In the genomic region with DNA sequence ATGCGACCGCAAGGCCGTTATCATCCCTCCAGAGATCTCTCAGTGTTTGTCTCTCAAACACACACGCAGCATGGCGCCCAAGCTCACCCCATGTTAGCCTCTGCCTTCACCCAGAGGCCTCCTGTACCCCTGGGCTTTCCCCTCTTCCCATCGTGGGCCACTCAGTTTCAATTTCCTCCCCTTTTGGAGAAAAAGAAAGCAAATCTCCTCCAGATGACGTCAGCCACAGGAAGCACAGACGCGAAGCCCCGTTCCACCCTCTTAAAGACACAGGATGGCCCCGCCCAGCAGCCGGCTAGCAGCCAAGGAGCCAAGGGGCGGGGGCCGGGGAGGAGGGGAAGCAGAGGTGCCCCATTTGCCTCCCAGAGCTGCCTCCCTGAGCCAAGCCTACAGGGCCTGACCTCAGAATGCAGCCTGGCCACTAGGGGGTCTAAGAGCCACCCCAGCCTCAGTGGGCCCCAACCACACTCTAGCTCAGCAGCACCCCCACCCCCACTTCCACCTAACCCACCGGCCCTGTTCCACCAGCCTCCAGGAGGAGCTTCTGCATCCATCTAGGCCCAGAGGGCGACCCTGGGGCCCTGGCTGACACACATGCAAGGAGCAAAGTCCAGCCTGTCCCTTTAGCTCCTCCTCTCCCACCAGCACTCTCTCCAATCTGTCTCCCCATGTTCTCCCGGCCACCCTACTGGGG, we compare ENCODE assay signal across 1 cellular context.
TF ChIP-seq lines count a peak whose summit lies in the region.

No MANE protein-coding gene starts in this region.

TF ChIP-seq in K562, 482 proteins besides CTCF, POLR2A, EP300 and RAD21 (continued from another document and continues in another):
- TF ChIP-seq, protein P1, sequence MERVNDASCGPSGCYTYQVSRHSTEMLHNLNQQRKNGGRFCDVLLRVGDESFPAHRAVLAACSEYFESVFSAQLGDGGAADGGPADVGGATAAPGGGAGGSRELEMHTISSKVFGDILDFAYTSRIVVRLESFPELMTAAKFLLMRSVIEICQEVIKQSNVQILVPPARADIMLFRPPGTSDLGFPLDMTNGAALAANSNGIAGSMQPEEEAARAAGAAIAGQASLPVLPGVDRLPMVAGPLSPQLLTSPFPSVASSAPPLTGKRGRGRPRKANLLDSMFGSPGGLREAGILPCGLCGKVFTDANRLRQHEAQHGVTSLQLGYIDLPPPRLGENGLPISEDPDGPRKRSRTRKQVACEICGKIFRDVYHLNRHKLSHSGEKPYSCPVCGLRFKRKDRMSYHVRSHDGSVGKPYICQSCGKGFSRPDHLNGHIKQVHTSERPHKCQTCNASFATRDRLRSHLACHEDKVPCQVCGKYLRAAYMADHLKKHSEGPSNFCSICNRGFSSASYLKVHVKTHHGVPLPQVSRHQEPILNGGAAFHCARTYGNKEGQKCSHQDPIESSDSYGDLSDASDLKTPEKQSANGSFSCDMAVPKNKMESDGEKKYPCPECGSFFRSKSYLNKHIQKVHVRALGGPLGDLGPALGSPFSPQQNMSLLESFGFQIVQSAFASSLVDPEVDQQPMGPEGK (CRISPR knock-in tag; IDR thresholded peaks at IDR 0.05; ENCODE audit: borderline replicate concordance): no peak
- TF ChIP-seq CREBBP (IDR thresholded peaks at IDR 0.05; ENCODE audit: low read depth, low read length) (no peak), ZNF140 (CRISPR knock-in tag; IDR thresholded peaks at IDR 0.05) (no peak), ZEB2 (IDR thresholded peaks at IDR 0.05) (peak; percentile 42; the same call in 1 of the 2 replicates), EGR1 (conservative IDR thresholded peaks at IDR 0.05) (0 out of 2 replicates have a peak, but pooled peaks have one; percentile 10), FOXP1 (CRISPR knock-in tag; IDR thresholded peaks at IDR 0.05) (peak; percentile 43; the same call in 1 of the 2 replicates), SMARCE1 (IDR thresholded peaks at IDR 0.05) (peak; percentile 56; the same call in 1 of the 2 replicates), TSC22D4 (tag; IDR thresholded peaks at IDR 0.05) (no peak), MEIS2 (IDR thresholded peaks at IDR 0.05; ENCODE audit: partially characterized antibody) (peak; percentile 4), ZNF12 (CRISPR knock-in tag; IDR thresholded peaks at IDR 0.05) (no peak), CBX2 (IDR thresholded peaks at IDR 0.05; ENCODE audit: insufficient read depth, low read length, poor library complexity, severe bottlenecking) (no peak), ZNF217 (CRISPR knock-in tag; IDR thresholded peaks at IDR 0.05) (no peak), RCOR1 (IDR thresholded peaks at IDR 0.05; ENCODE audit: borderline replicate concordance in 1 of 2, low read depth in 2 of 2, low read length in 2 of 2) (0 out of 4 replicates have a peak, but pooled peaks of 1 of the 2 experiments have one; percentile 5), ZNF589 (CRISPR knock-in tag; IDR thresholded peaks at IDR 0.05; ENCODE audit: low read depth) (peak; percentile 20; the same call in 1 of the 2 replicates), PCBP2 (IDR thresholded peaks at IDR 0.05; ENCODE audit: low read depth, low read length, poor library complexity, severe bottlenecking) (no peak), PRPF4 (IDR thresholded peaks at IDR 0.05; ENCODE audit: insufficient read depth, low read depth, low read length, poor library complexity, severe bottlenecking) (no peak), PHB (CRISPR knock-in tag; IDR thresholded peaks at IDR 0.05) (no peak), MTA2 (IDR thresholded peaks at IDR 0.05; ENCODE audit: low read depth) (0 out of 2 replicates have a peak, but pooled peaks have one; percentile 15), KDM1A (IDR thresholded peaks at IDR 0.05) (peak; percentile 10 to 17; a peak in 2 of 4 replicates), NFATC3 (IDR thresholded peaks at IDR 0.05) (no peak), TBP (optimal IDR thresholded peaks at IDR 0.05; ENCODE audit: low read depth, low read length) (peak; percentile 76), KLF13 (tag; IDR thresholded peaks at IDR 0.05; ENCODE audit: borderline replicate concordance, low read depth) (no peak), JUND (IDR thresholded peaks at IDR 0.05; ENCODE audit: borderline replicate concordance, low read depth, low read length) (peak; percentile 94), JUND (tag; IDR thresholded peaks at IDR 0.05; ENCODE audit: borderline replicate concordance, low read depth, low read length) (peak; percentile 93), ATF1 (CRISPR knock-in tag; IDR thresholded peaks at IDR 0.05) (no peak), ATF1 (tag; IDR thresholded peaks at IDR 0.05) (peak; percentile 96), ZC3H8 (IDR thresholded peaks at IDR 0.05) (no peak), POLR2AphosphoS2 (IDR thresholded peaks at IDR 0.05; ENCODE audit: low read length) (no peak), SIN3A (IDR thresholded peaks at IDR 0.05; ENCODE audit: borderline replicate concordance in 2 of 2, control insufficient read depth in 1 of 2, low read depth in 2 of 2, low read length in 2 of 2) (0 out of 4 replicates have a peak, but pooled peaks of 1 of the 2 experiments have one; percentile 68), ZNF584 (CRISPR knock-in tag; IDR thresholded peaks at IDR 0.05; ENCODE audit: low read depth) (no peak)
- TF ChIP-seq, protein P2, sequence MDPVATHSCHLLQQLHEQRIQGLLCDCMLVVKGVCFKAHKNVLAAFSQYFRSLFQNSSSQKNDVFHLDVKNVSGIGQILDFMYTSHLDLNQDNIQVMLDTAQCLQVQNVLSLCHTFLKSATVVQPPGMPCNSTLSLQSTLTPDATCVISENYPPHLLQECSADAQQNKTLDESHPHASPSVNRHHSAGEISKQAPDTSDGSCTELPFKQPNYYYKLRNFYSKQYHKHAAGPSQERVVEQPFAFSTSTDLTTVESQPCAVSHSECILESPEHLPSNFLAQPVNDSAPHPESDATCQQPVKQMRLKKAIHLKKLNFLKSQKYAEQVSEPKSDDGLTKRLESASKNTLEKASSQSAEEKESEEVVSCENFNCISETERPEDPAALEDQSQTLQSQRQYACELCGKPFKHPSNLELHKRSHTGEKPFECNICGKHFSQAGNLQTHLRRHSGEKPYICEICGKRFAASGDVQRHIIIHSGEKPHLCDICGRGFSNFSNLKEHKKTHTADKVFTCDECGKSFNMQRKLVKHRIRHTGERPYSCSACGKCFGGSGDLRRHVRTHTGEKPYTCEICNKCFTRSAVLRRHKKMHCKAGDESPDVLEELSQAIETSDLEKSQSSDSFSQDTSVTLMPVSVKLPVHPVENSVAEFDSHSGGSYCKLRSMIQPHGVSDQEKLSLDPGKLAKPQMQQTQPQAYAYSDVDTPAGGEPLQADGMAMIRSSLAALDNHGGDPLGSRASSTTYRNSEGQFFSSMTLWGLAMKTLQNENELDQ (CRISPR knock-in tag; IDR thresholded peaks at IDR 0.05; ENCODE audit: borderline replicate concordance): no peak
- TF ChIP-seq, protein P3, sequence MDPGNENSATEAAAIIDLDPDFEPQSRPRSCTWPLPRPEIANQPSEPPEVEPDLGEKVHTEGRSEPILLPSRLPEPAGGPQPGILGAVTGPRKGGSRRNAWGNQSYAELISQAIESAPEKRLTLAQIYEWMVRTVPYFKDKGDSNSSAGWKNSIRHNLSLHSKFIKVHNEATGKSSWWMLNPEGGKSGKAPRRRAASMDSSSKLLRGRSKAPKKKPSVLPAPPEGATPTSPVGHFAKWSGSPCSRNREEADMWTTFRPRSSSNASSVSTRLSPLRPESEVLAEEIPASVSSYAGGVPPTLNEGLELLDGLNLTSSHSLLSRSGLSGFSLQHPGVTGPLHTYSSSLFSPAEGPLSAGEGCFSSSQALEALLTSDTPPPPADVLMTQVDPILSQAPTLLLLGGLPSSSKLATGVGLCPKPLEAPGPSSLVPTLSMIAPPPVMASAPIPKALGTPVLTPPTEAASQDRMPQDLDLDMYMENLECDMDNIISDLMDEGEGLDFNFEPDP (CRISPR knock-in tag; IDR thresholded peaks at IDR 0.05): no peak
- TF ChIP-seq, protein P4, sequence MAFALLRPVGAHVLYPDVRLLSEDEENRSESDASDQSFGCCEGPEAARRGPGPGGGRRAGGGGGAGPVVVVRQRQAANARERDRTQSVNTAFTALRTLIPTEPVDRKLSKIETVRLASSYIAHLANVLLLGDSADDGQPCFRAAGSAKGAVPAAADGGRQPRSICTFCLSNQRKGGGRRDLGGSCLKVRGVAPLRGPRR (CRISPR knock-in tag; IDR thresholded peaks at IDR 0.05): no peak
- TF ChIP-seq, protein P5, sequence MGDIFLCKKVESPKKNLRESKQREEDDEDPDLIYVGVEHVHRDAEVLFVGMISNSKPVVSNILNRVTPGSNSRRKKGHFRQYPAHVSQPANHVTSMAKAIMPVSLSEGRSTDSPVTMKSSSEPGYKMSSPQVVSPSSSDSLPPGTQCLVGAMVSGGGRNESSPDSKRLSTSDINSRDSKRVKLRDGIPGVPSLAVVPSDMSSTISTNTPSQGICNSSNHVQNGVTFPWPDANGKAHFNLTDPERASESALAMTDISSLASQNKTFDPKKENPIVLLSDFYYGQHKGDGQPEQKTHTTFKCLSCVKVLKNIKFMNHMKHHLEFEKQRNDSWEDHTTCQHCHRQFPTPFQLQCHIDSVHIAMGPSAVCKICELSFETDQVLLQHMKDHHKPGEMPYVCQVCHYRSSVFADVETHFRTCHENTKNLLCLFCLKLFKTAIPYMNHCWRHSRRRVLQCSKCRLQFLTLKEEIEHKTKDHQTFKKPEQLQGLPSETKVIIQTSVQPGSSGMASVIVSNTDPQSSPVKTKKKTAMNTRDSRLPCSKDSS (IDR thresholded peaks at IDR 0.05; ENCODE audit: low read depth, partially characterized antibody): no peak
- TF ChIP-seq, protein P6, sequence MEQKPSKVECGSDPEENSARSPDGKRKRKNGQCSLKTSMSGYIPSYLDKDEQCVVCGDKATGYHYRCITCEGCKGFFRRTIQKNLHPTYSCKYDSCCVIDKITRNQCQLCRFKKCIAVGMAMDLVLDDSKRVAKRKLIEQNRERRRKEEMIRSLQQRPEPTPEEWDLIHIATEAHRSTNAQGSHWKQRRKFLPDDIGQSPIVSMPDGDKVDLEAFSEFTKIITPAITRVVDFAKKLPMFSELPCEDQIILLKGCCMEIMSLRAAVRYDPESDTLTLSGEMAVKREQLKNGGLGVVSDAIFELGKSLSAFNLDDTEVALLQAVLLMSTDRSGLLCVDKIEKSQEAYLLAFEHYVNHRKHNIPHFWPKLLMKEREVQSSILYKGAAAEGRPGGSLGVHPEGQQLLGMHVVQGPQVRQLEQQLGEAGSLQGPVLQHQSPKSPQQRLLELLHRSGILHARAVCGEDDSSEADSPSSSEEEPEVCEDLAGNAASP (IDR thresholded peaks at IDR 0.05): no peak
- TF ChIP-seq, protein P7, sequence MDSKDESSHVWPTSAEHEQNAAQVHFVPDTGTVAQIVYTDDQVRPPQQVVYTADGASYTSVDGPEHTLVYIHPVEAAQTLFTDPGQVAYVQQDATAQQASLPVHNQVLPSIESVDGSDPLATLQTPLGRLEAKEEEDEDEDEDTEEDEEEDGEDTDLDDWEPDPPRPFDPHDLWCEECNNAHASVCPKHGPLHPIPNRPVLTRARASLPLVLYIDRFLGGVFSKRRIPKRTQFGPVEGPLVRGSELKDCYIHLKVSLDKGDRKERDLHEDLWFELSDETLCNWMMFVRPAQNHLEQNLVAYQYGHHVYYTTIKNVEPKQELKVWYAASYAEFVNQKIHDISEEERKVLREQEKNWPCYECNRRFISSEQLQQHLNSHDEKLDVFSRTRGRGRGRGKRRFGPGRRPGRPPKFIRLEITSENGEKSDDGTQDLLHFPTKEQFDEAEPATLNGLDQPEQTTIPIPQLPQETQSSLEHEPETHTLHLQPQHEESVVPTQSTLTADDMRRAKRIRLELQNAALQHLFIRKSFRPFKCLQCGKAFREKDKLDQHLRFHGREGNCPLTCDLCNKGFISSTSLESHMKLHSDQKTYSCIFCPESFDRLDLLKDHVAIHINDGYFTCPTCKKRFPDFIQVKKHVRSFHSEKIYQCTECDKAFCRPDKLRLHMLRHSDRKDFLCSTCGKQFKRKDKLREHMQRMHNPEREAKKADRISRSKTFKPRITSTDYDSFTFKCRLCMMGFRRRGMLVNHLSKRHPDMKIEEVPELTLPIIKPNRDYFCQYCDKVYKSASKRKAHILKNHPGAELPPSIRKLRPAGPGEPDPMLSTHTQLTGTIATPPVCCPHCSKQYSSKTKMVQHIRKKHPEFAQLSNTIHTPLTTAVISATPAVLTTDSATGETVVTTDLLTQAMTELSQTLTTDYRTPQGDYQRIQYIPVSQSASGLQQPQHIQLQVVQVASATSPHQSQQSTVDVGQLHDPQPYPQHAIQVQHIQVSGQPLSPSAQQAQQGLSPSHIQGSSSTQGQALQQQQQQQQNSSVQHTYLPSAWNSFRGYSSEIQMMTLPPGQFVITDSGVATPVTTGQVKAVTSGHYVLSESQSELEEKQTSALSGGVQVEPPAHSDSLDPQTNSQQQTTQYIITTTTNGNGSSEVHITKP (IDR thresholded peaks at IDR 0.05; ENCODE audit: partially characterized antibody): peak; percentile 83
- TF ChIP-seq, protein P8, sequence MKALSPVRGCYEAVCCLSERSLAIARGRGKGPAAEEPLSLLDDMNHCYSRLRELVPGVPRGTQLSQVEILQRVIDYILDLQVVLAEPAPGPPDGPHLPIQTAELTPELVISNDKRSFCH (CRISPR knock-in tag; IDR thresholded peaks at IDR 0.05): no peak
- TF ChIP-seq, protein P8 (tag; IDR thresholded peaks at IDR 0.05): 0 out of 2 replicates have a peak, but pooled peaks have one; percentile 40
- TF ChIP-seq, protein P9, sequence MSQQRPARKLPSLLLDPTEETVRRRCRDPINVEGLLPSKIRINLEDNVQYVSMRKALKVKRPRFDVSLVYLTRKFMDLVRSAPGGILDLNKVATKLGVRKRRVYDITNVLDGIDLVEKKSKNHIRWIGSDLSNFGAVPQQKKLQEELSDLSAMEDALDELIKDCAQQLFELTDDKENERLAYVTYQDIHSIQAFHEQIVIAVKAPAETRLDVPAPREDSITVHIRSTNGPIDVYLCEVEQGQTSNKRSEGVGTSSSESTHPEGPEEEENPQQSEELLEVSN (IDR thresholded peaks at IDR 0.05; ENCODE audit: borderline replicate concordance in 1 of 2, extremely low read depth in 1 of 2, insufficient read depth in 1 of 2, insufficient read length in 1 of 2, low read depth in 1 of 2, low read length in 1 of 2, poor library complexity in 1 of 2, severe bottlenecking in 1 of 2): peak in 1 of 2 experiments; percentile 40
- TF ChIP-seq, protein P10, sequence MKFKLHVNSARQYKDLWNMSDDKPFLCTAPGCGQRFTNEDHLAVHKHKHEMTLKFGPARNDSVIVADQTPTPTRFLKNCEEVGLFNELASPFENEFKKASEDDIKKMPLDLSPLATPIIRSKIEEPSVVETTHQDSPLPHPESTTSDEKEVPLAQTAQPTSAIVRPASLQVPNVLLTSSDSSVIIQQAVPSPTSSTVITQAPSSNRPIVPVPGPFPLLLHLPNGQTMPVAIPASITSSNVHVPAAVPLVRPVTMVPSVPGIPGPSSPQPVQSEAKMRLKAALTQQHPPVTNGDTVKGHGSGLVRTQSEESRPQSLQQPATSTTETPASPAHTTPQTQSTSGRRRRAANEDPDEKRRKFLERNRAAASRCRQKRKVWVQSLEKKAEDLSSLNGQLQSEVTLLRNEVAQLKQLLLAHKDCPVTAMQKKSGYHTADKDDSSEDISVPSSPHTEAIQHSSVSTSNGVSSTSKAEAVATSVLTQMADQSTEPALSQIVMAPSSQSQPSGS (CRISPR knock-in tag; IDR thresholded peaks at IDR 0.05): peak; percentile 72; the same call in 1 of the 2 replicates
- TF ChIP-seq, protein P11, sequence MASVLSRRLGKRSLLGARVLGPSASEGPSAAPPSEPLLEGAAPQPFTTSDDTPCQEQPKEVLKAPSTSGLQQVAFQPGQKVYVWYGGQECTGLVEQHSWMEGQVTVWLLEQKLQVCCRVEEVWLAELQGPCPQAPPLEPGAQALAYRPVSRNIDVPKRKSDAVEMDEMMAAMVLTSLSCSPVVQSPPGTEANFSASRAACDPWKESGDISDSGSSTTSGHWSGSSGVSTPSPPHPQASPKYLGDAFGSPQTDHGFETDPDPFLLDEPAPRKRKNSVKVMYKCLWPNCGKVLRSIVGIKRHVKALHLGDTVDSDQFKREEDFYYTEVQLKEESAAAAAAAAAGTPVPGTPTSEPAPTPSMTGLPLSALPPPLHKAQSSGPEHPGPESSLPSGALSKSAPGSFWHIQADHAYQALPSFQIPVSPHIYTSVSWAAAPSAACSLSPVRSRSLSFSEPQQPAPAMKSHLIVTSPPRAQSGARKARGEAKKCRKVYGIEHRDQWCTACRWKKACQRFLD (CRISPR knock-in tag; IDR thresholded peaks at IDR 0.05): no peak
